ENCODE assay signal across 1 cellular context in the genomic region with DNA sequence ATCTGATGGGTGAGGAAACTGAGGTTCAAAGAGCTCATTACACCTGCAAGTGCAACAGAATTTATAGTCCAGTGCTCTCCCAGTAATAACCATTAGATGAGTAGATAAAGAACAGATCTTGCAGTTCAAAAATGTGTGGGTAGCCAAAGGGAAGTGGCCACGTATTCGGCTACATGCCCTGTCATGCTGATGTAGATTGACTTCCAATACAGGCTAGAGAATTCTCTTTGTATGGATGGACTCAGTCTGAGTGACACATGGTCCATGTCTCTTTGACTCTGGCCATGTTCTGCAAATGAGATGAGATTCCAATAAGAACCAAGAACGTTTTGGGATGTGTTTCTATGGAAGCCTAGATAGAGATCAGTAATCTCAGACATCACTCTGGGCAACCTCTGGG.
TF ChIP-seq lines count a peak whose summit lies in the region.

No MANE protein-coding gene starts in this region.

TF ChIP-seq in IMR-90, 13 proteins besides CTCF, POLR2A, EP300 and RAD21 (continued from another document):
- TF ChIP-seq, protein P1, sequence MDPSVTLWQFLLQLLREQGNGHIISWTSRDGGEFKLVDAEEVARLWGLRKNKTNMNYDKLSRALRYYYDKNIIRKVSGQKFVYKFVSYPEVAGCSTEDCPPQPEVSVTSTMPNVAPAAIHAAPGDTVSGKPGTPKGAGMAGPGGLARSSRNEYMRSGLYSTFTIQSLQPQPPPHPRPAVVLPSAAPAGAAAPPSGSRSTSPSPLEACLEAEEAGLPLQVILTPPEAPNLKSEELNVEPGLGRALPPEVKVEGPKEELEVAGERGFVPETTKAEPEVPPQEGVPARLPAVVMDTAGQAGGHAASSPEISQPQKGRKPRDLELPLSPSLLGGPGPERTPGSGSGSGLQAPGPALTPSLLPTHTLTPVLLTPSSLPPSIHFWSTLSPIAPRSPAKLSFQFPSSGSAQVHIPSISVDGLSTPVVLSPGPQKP (IDR thresholded peaks at IDR 0.05; ENCODE audit: borderline replicate concordance, low read depth, low read length), result no peak
- TF ChIP-seq MXI1 (IDR thresholded peaks at IDR 0.05; ENCODE audit: borderline replicate concordance, low read depth, low read length), result no peak
- no peak for TF ChIP-seq MAZ (IDR thresholded peaks at IDR 0.05; ENCODE audit: borderline replicate concordance, low read depth, low read length)
- no peak for TF ChIP-seq FOS (IDR thresholded peaks at IDR 0.05; ENCODE audit: low read depth, low read length)
- no peak for TF ChIP-seq NFE2L2 (IDR thresholded peaks at IDR 0.05; ENCODE audit: low read depth, low read length)
- no peak for TF ChIP-seq RFX5 (IDR thresholded peaks at IDR 0.05; ENCODE audit: low read depth, low read length)
- no peak for TF ChIP-seq MAFK (IDR thresholded peaks at IDR 0.05; ENCODE audit: low read depth, low read length)
- TF ChIP-seq CEBPB (IDR thresholded peaks at IDR 0.05; ENCODE audit: low read depth, low read length), result no peak
- no peak for TF ChIP-seq RCOR1 (IDR thresholded peaks at IDR 0.05; ENCODE audit: insufficient replicate concordance, low read length)
- TF ChIP-seq BHLHE40 (IDR thresholded peaks at IDR 0.05; ENCODE audit: low read depth, low read length), result no peak
